In the genomic region with DNA sequence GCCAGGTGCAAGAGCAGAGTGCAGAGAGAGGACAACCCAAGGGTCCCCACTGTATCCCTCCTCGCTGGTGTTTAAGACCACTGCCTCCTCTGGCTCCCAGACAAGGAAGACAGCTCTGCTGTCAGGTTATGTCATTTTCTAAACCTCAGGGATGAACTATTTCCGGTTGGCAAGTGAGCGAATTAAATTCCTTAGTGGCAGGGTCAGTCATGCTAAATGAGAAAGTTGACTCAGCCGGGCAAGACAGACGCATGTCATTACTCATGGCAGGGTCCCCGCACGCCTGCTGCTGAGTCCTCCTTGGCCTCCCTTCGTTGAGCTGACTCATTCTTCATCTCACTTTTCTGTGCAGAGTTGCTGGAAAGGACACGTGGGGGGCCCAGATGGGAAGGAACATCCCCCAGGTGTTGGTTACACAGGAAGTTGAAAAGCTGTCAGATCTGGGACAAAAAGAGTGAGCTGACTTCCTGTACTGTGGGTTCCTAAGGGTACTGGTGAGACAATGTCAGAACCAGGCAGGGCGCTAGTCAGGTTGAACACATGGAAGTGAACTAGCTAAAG, we compare ENCODE assay signal across 8 cellular contexts. TPM values are rescaled to one million over a fixed set of nuclear protein-coding genes. Genes with fewer than 3 reads are reported as not detected.
DNase-seq lines count a peak whose midpoint lies in the region; ATAC-seq and TF ChIP-seq lines count a peak whose summit lies in the region.

No MANE protein-coding gene starts in this region.

- peaks cover 70 to 72% of the 10 kb centered on the region in 2 donors for H3K4me1 Mint-ChIP-seq in natural killer cell
- H3K4me1 Mint-ChIP-seq in glutamatergic neuron (ENCODE audit: low read depth, unreplicated experiment), result no peaks in the 10 kb centered on the region

- CTCF ChIA-PET in Panc1 (lab: Charles Lee), result no interaction called here

- BruUV-seq in Panc1 (replicated peaks; lab: Mats Ljungman, UMichigan), result no TSS peak

- H3K27ac ChIP-seq in Panc1 (ENCODE audit: low read length) (no peak overlapping the region), ascending aorta (no peak overlapping the region)

- H3K9me3 Mint-ChIP-seq in natural killer cell, result peaks cover 3 to 4% of the 10 kb centered on the region in 2 donors
- H3K9me3 Mint-ChIP-seq in glutamatergic neuron (ENCODE audit: unreplicated experiment), result no peaks in the 10 kb centered on the region

- H3K27me3 ChIP-seq in Panc1 (ENCODE audit: control insufficient read depth, insufficient read depth, low read length) (no peaks in the 10 kb centered on the region), ascending aorta (no peaks in the 10 kb centered on the region)

- intact Hi-C loops in Panc1 (cut with micrococcal nuclease; ENCODE audit: unreplicated experiment) (no loop called here), natural killer cell (cut with micrococcal nuclease) (no loop called here), ascending aorta (cut with DNase I) (no loop called here)

- H3K27ac Mint-ChIP-seq in natural killer cell, result peak overlapping the region; percentile 82 to 83
- no peak overlapping the region for H3K27ac Mint-ChIP-seq in glutamatergic neuron (ENCODE audit: unreplicated experiment)

- DNase-seq in Panc1 (ENCODE audit: low read depth, low spot score), result peak; percentile 20
- peak; percentile 28 for DNase-seq in activated gamma-delta T cell treated with anti-CD3 and anti-CD28 coated beads, Interleukin-2, amount 50 U/mL, for 16 hours (ENCODE audit: low read depth)
- peak; percentile 53 for DNase-seq in natural killer cell
- DNase-seq in ascending aorta (ENCODE audit: low spot score in 2 of 2), result no peak
- no peak for DNase-seq in glutamatergic neuron
- no peak for DNase-seq in middle frontal gyrus (ENCODE audit: extremely low spot score, low spot score)

- no peaks in the 10 kb centered on the region for H3K9me3 ChIP-seq in Panc1 (ENCODE audit: control insufficient read depth, insufficient read depth, low read depth, low read length)
- H3K9me3 ChIP-seq in ascending aorta, result no peaks in the 10 kb centered on the region

- H3K27me3 Mint-ChIP-seq in natural killer cell (ENCODE audit: low read depth in 2 of 2), result no peaks in the 10 kb centered on the region
- H3K27me3 Mint-ChIP-seq in glutamatergic neuron (ENCODE audit: unreplicated experiment), result no peaks in the 10 kb centered on the region

- H3K4me3 ChIP-seq in Panc1 (ENCODE audit: low read depth in 2 of 2, low read length in 2 of 2), result no peak overlapping the region
- H3K4me3 ChIP-seq in ascending aorta, result no peak overlapping the region

- TF ChIP-seq CTCF in Panc1 (IDR thresholded peaks at IDR 0.05), result no peak
- no peak for TF ChIP-seq CTCF in natural killer cell (IDR thresholded peaks at IDR 0.05)
- no peak for TF ChIP-seq CTCF in ascending aorta (IDR thresholded peaks at IDR 0.05)
- no peak for TF ChIP-seq CTCF in glutamatergic neuron (IDR thresholded peaks at IDR 0.05; ENCODE audit: partially characterized antibody, unreplicated experiment)

- POLR2A ChIA-PET in Panc1 (lab: Charles Lee), result no interaction called here

- H3K4me1 ChIP-seq in Panc1 (ENCODE audit: control insufficient read depth, insufficient read depth, low read length) (no peaks in the 10 kb centered on the region), ascending aorta (no peaks in the 10 kb centered on the region)

- ATAC-seq in GM21360 (IDR thresholded peaks at IDR 0.05; ENCODE audit: unreplicated experiment) (peak; percentile 48), Panc1 (no peak), natural killer cell (peak; percentile 71 to 90 (median 75)), GM21526 (IDR thresholded peaks at IDR 0.05; ENCODE audit: low FRiP score, unreplicated experiment) (no peak)

- H3K36me3 ChIP-seq in Panc1 (ENCODE audit: control insufficient read depth, insufficient read depth, low read length), result no peaks in the 10 kb centered on the region
- H3K36me3 ChIP-seq in ascending aorta, result no peaks in the 10 kb centered on the region

- no peaks in the 10 kb centered on the region for H3K36me3 Mint-ChIP-seq in natural killer cell
- H3K36me3 Mint-ChIP-seq in glutamatergic neuron (ENCODE audit: unreplicated experiment), result no peaks in the 10 kb centered on the region

- H3K4me3 Mint-ChIP-seq in natural killer cell (peak overlapping the region; percentile 35), glutamatergic neuron (ENCODE audit: unreplicated experiment) (no peak overlapping the region)

- in situ Hi-C loops in Panc1 (cut with HindIII; ENCODE audit: low pct_unique_long_range_greater_than_20kb, low sequenced_read_pairs), result no loop called here

RNA-seq across cellular contexts. Expression of a gene that starts 47.1 kb away (rescaled TPM):
- total RNA-seq in Panc1 (2021; ENCODE audit: unreplicated experiment) (not detected), natural killer cell (not detected), ascending aorta (not detected), glutamatergic neuron (ENCODE audit: unreplicated experiment) (not detected)
- polyA plus RNA-seq in Panc1 (2012; ENCODE audit: insufficient read length), result not detected

Comparison
In these comparisons a context has a peak if more than half of its experiments do, and no peak if none do; other contexts are left out.
1. ATAC-seq: peak in GM21360 (single experiment) and natural killer cell (3 of 3); none in Panc1 (single experiment) and GM21526 (single experiment).
2. DNase-seq: peak in Panc1 (single experiment), activated gamma-delta T cell treated with anti-CD3 and anti-CD28 coated beads, Interleukin-2, amount 50 U/mL, for 16 hours (single experiment) and natural killer cell (single experiment); none in ascending aorta (0 of 2), glutamatergic neuron (single experiment) and middle frontal gyrus (single experiment).